27 cellular contexts compared by ENCODE assay signal in the genomic region with DNA sequence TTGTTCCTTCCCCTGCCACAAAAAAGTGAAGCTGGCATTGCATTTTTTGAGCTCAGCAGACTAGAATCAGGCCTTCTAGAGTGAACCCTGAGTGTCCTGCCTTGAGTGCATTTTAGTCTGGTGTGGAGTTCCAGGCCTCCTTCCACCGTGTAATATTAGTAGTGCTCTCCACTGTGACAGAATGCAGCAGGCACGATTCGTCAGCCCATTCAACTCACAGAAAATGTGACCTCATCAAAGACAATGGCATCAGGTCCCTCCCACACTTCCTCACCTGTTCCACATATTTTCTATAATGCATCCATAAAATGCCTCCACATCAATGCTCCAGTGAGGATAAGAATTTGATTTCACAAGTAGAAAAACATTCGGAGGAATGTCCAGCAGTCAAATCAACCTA.
A peak's percentile ranks its signal among the peaks of the same experiment; 100 is the strongest.
DNase-seq lines count a peak whose midpoint lies in the region; ATAC-seq and TF ChIP-seq lines count a peak whose summit lies in the region.
"Had no signal": no experiment of that assay in that cellular context is flagged by ENCODE, and none has a peak within 500 bp of the region (broad histone marks: within the 10 kb centered on the region; RNA-seq: fewer than 3 reads in every experiment).

No MANE protein-coding gene starts in this region.

- H3K36me3 ChIP-seq in Caco-2 (ENCODE audit: control insufficient read depth, insufficient read depth, low read length) (no peaks in the 10 kb centered on the region), HEK293 (ENCODE audit: control insufficient read depth in 2 of 2, insufficient read depth in 1 of 2, low read length in 2 of 2) (no peaks in the 10 kb centered on the region)
- H3K36me3 ChIP-seq: BLaER1 treated with 17β-estradiol and CSF1 and Interleukin-3, amounts not matched to agents 10 nM and 100 nM; SJSA1 had no signal

- no peaks in the 10 kb centered on the region for H3K9me3 ChIP-seq in Caco-2
- H3K9me3 ChIP-seq in HEK293 (ENCODE audit: control insufficient read depth, insufficient read depth, low read depth, low read length): no peaks in the 10 kb centered on the region
- H3K9me3 ChIP-seq: A549, SJSA1 had no signal

- BruUV-seq in Caco-2 (replicated peaks; lab: Mats Ljungman, UMichigan): no TSS peak

- H3K27ac Mint-ChIP-seq in Caco-2 (ENCODE audit: unreplicated experiment): peak overlapping the region; percentile 34
- H3K27ac Mint-ChIP-seq: CD4-positive, alpha-beta T cell; GM23338; H9; HFFc6; IgD-negative memory B cell; T-cell had no signal

- no peaks in the 10 kb centered on the region for H3K27me3 ChIP-seq in Caco-2 (replicated peaks; ENCODE audit: control insufficient read depth, insufficient read depth, low read length)
- H3K27me3 ChIP-seq: BLaER1 treated with 17β-estradiol and CSF1 and Interleukin-3, amounts not matched to agents 10 nM and 100 nM; SJSA1 had no signal

- POLR2A ChIA-PET in Caco-2 (lab: Charles Lee) (no interaction called here), HEK293 (lab: Yijun Ruan, JAX) (no interaction called here)

- no peaks in the 10 kb centered on the region for H3K9me3 Mint-ChIP-seq in Caco-2 (ENCODE audit: unreplicated experiment)
- H3K9me3 Mint-ChIP-seq: CD4-positive, alpha-beta T cell; GM23338; H9; IgD-negative memory B cell; T-cell had no signal

- no peak overlapping the region for H3K4me3 Mint-ChIP-seq in Caco-2 (ENCODE audit: unreplicated experiment)
- H3K4me3 Mint-ChIP-seq: CD4-positive, alpha-beta T cell; GM23338; H9; HFFc6; IgD-negative memory B cell; T-cell had no signal

- no peak for DNase-seq in Caco-2
- DNase-seq in renal cortical epithelial cell (ENCODE audit: low read depth): peak; percentile 10
- DNase-seq in NCI-H748 treated with DMSO at 0.1 percent for 48 hours (lab: John Stamatoyannopoulos, UW): no peak
- DNase-seq in stimulated activated naive CD4-positive, alpha-beta T cell (lab: John Stamatoyannopoulos, UW): no peak
- DNase-seq in T1000 (lab: John Stamatoyannopoulos, UW): no peak
- DNase-seq: AML-193; CD4-positive, alpha-beta T cell; HFFc6; NCI-H1092; NCI-H1417 treated with DMSO at 0.1 percent for 48 hours; NCI-H1694 treated with DMSO at 0.1 percent for 48 hours; NCI-H2081; NCI-H524; NCI-H774; NK-92 treated with Interleukin-12 subunit alpha and Interleukin-12 subunit beta, amount 100 ng/mL, for 24 hours; PC-9; T-cell had no signal

- no peak overlapping the region for H3K27ac ChIP-seq in HEK293 (ENCODE audit: extremely low read depth, low read depth, low read length)
- H3K27ac ChIP-seq: A549; BLaER1 treated with 17β-estradiol and CSF1 and Interleukin-3, amounts not matched to agents 10 nM and 100 nM; HL-60; PC-9; SJSA1 had no signal

- H3K4me1 ChIP-seq in Caco-2: peaks cover 8% of the 10 kb centered on the region; the same call in 1 of the 2 replicates
- no peaks in the 10 kb centered on the region for H3K4me1 ChIP-seq in HEK293 (ENCODE audit: control insufficient read depth, insufficient read depth, low read length)
- H3K4me1 ChIP-seq: A549; BLaER1 treated with 17β-estradiol and CSF1 and Interleukin-3, amounts not matched to agents 10 nM and 100 nM; SJSA1 had no signal

- CTCF ChIA-PET in Caco-2 (lab: Charles Lee) (no interaction called here), HEK293 (lab: Yijun Ruan, JAX) (no interaction called here)

- peaks cover 17% of the 10 kb centered on the region for H3K4me1 Mint-ChIP-seq in Caco-2 (ENCODE audit: low read depth, unreplicated experiment)

- intact Hi-C loops in Caco-2 (cut with micrococcal nuclease; ENCODE audit: unreplicated experiment): no loop called here

- no peaks in the 10 kb centered on the region for H3K27me3 Mint-ChIP-seq in Caco-2 (ENCODE audit: insufficient read depth, unreplicated experiment)

- ATAC-seq in esophagus mucosa: peak; percentile 26
- ATAC-seq: A549, GM23338, Right ventricle myocardium inferior, T-cell had no signal

- no peak for TF ChIP-seq CTCF in Caco-2 (IDR thresholded peaks at IDR 0.05; ENCODE audit: insufficient read depth in 1 of 2, low read depth in 1 of 2, low read length in 1 of 2, severe bottlenecking in 1 of 2, unreplicated experiment in 1 of 2)
- TF ChIP-seq CTCF in HEK293 (tag by site-specific recombination; IDR thresholded peaks at IDR 0.05): no peak

- H3K4me3 ChIP-seq in Caco-2 (ENCODE audit: low read depth, low read length): no peak overlapping the region
- H3K4me3 ChIP-seq in HEK293 (ENCODE audit: low read depth, low read length): no peak overlapping the region
- H3K4me3 ChIP-seq: A549; BLaER1 treated with 17β-estradiol and CSF1 and Interleukin-3, amounts not matched to agents 10 nM and 100 nM; GM23338; PC-9; SJSA1 had no signal

- H3K36me3 Mint-ChIP-seq in Caco-2 (ENCODE audit: insufficient read depth, unreplicated experiment): no peaks in the 10 kb centered on the region
- H3K36me3 Mint-ChIP-seq: IgD-negative memory B cell, T-cell had no signal

TF ChIP-seq in HEK293, 187 proteins besides CTCF, POLR2A, EP300 and RAD21:
- TF ChIP-seq SCRT2 (tag by site-specific recombination; IDR thresholded peaks at IDR 0.05): peak; percentile 34; the same call in 1 of the 2 replicates
- TF ChIP-seq ZNF76 (tag by site-specific recombination; IDR thresholded peaks at IDR 0.05; ENCODE audit: borderline replicate concordance, low read depth): no peak
